Comparison of ENCODE assay signal across 12 cellular contexts in genomic region chr16:3262517-3262916, GRCh38. TPM values are rescaled to one million over a fixed set of nuclear protein-coding genes. Genes with fewer than 3 reads are reported as not detected.
DNase-seq lines count a peak whose midpoint lies in the region; TF ChIP-seq lines count a peak whose summit lies in the region.
"Had no signal": no experiment of that assay in that cellular context is flagged by ENCODE, and none has a peak within 500 bp of the region (broad histone marks: within the 10 kb centered on the region; RNA-seq: fewer than 3 reads in every experiment).

No MANE protein-coding gene starts in this region.

- H3K4me1 Mint-ChIP-seq in activated T-cell treated with anti-CD3 and anti-CD28 coated beads, Interleukin-2, amount 50 U/mL, for 24 hours (ENCODE audit: low read depth), result peaks cover 40% of the 10 kb centered on the region
- H3K4me1 Mint-ChIP-seq in brain (peaks cover 35% of the 10 kb centered on the region), progenitor cell of endocrine pancreas (ENCODE audit: low read depth) (no peaks in the 10 kb centered on the region)

- H4K20me1 ChIP-seq in Loucy (ENCODE audit: insufficient read depth, low read length, poor library complexity, severe bottlenecking), result no peaks in the 10 kb centered on the region

- no peaks in the 10 kb centered on the region for H3K27me3 ChIP-seq in Loucy (ENCODE audit: insufficient read depth, low read length, poor library complexity, severe bottlenecking)
- H3K27me3 ChIP-seq: left lung had no signal

- H3K4me3 ChIP-seq in Loucy (ENCODE audit: low read length, poor library complexity, severe bottlenecking), result no peak overlapping the region

- no peaks in the 10 kb centered on the region for H3K36me3 ChIP-seq in Loucy (ENCODE audit: insufficient read depth, low read length)

- H3K4me1 ChIP-seq in Loucy (ENCODE audit: insufficient read depth, low read length, poor library complexity, severe bottlenecking), result no peaks in the 10 kb centered on the region

- no peak overlapping the region for H2AFZ ChIP-seq in Loucy (ENCODE audit: low read length)

- H3K27ac Mint-ChIP-seq in activated T-cell treated with anti-CD3 and anti-CD28 coated beads, Interleukin-2, amount 50 U/mL, for 24 hours, result peak overlapping the region; percentile 95
- peak overlapping the region in 3 of 5 experiments; percentile 8 to 85 (median 43) for H3K27ac Mint-ChIP-seq in brain
- no peak overlapping the region for H3K27ac Mint-ChIP-seq in progenitor cell of endocrine pancreas

- H3K27me3 Mint-ChIP-seq in activated T-cell treated with anti-CD3 and anti-CD28 coated beads, Interleukin-2, amount 50 U/mL, for 24 hours, result no peaks in the 10 kb centered on the region
- H3K27me3 Mint-ChIP-seq in brain (peaks cover 12% of the 10 kb centered on the region), progenitor cell of endocrine pancreas (peaks cover 36% of the 10 kb centered on the region)

- H3K9me3 ChIP-seq in Loucy (ENCODE audit: insufficient read depth, low read depth, low read length), result no peaks in the 10 kb centered on the region
- H3K9me3 ChIP-seq: left lung had no signal

- H3K9me3 Mint-ChIP-seq in activated T-cell treated with anti-CD3 and anti-CD28 coated beads, Interleukin-2, amount 50 U/mL, for 24 hours, result no peaks in the 10 kb centered on the region
- peaks cover 0 to 11% (median 3%) of the 10 kb centered on the region in 5 experiments for H3K9me3 Mint-ChIP-seq in brain
- no peaks in the 10 kb centered on the region for H3K9me3 Mint-ChIP-seq in progenitor cell of endocrine pancreas (ENCODE audit: low read depth)

- H3K79me2 ChIP-seq in Loucy (ENCODE audit: insufficient read depth, low read length), result no peaks in the 10 kb centered on the region; the same call in 1 of the 2 replicates

- H3K4me2 ChIP-seq in Loucy (ENCODE audit: low read depth, low read length, poor library complexity, severe bottlenecking), result peak overlapping the region; percentile 54

- H3K36me3 Mint-ChIP-seq in activated T-cell treated with anti-CD3 and anti-CD28 coated beads, Interleukin-2, amount 50 U/mL, for 24 hours (ENCODE audit: low read depth), result peaks cover 28% of the 10 kb centered on the region
- no peaks in the 10 kb centered on the region for H3K36me3 Mint-ChIP-seq in brain
- no peaks in the 10 kb centered on the region for H3K36me3 Mint-ChIP-seq in progenitor cell of endocrine pancreas (ENCODE audit: insufficient read depth)

- no peak for DNase-seq in activated T-cell treated with anti-CD3 and anti-CD28 coated beads, Interleukin-2, amount 50 U/mL, for 24 hours
- DNase-seq in activated T-cell treated with anti-CD3 and anti-CD28 coated beads, Interleukin-2, amount 50 U/mL, for 48 hours, result no peak
- DNase-seq in progenitor cell of endocrine pancreas (ENCODE audit: low spot score, unreplicated experiment) (no peak), NCI-H2107 (lab: John Stamatoyannopoulos, UW) (no peak), C1 segment of cervical spinal cord (lab: John Stamatoyannopoulos, UW) (no peak)
- no peak for DNase-seq in central memory CD4-positive, alpha-beta T cell
- DNase-seq: activated gamma-delta T cell treated with Interleukin-2 at 50 U/mL for 16 hours, hypothalamus, left lung had no signal

- H3K9ac ChIP-seq in Loucy (ENCODE audit: low read depth, low read length, poor library complexity, severe bottlenecking), result no peak overlapping the region

- H3K4me3 Mint-ChIP-seq in activated T-cell treated with anti-CD3 and anti-CD28 coated beads, Interleukin-2, amount 50 U/mL, for 24 hours, result peak overlapping the region; percentile 81
- peak overlapping the region; percentile 74 to 94 (median 91) for H3K4me3 Mint-ChIP-seq in brain
- H3K4me3 Mint-ChIP-seq in progenitor cell of endocrine pancreas (ENCODE audit: low read depth), result peak overlapping the region; percentile 61

- TF ChIP-seq CTCF in Loucy (conservative IDR thresholded peaks at IDR 0.05; ENCODE audit: low read length) (no peak), brain (conservative IDR thresholded peaks at IDR 0.05) (no peak), progenitor cell of endocrine pancreas (IDR thresholded peaks at IDR 0.05; ENCODE audit: unreplicated experiment) (no peak)

- no peaks in the 10 kb centered on the region for H3F3A ChIP-seq in Loucy (ENCODE audit: low read depth)

- H3K9me2 ChIP-seq in Loucy (replicated peaks; ENCODE audit: low read depth, low read length), result no peaks in the 10 kb centered on the region

RNA-seq across cellular contexts. Expression of gene MEFV, which starts 6.1 kb away (rescaled TPM):
- 0.34 TPM for polyA plus RNA-seq in brain (ENCODE audit: insufficient read depth, low read depth, low replicate concordance)
- not detected in 2 replicates for total RNA-seq in progenitor cell of endocrine pancreas
- total RNA-seq: SK-MEL-5 had no signal

RNA-seq across cellular contexts. Expression of gene ZNF263, which starts 20.8 kb away (rescaled TPM):
- polyA plus RNA-seq in brain (ENCODE audit: insufficient read depth, low read depth, low replicate concordance), result 31.5 TPM
- 29.4 and 33.8 TPM in 2 replicates for total RNA-seq in progenitor cell of endocrine pancreas

RNA-seq across cellular contexts. Expression of gene ZNF200, which starts 27.6 kb away (rescaled TPM):
- polyA plus RNA-seq in brain (ENCODE audit: insufficient read depth, low read depth, low replicate concordance), result 3.5 TPM
- total RNA-seq in progenitor cell of endocrine pancreas, result 11.2 and 11.9 TPM in 2 replicates

RNA-seq across cellular contexts. Expression of gene TIGD7, which starts 42.7 kb away (rescaled TPM):
- 4.8 TPM for polyA plus RNA-seq in brain (ENCODE audit: insufficient read depth, low read depth, low replicate concordance)
- 5.4 and 5.8 TPM in 2 replicates for total RNA-seq in progenitor cell of endocrine pancreas

RNA-seq across cellular contexts. Expression of gene ZNF75A, which starts 42.8 kb away (rescaled TPM):
- 12.6 TPM for polyA plus RNA-seq in brain (ENCODE audit: insufficient read depth, low read depth, low replicate concordance)
- total RNA-seq in progenitor cell of endocrine pancreas, result 57.4 and 58.7 TPM in 2 replicates
